8 cellular contexts compared by ENCODE assay signal in genomic region chr20:6122873-6123649, GRCh38. TPM values are rescaled to one million over a fixed set of nuclear protein-coding genes. Genes with fewer than 3 reads are reported as not detected.
DNase-seq lines count a peak whose midpoint lies in the region; ATAC-seq, FAIRE-seq and TF ChIP-seq lines count a peak whose summit lies in the region.

A gene with protein sequence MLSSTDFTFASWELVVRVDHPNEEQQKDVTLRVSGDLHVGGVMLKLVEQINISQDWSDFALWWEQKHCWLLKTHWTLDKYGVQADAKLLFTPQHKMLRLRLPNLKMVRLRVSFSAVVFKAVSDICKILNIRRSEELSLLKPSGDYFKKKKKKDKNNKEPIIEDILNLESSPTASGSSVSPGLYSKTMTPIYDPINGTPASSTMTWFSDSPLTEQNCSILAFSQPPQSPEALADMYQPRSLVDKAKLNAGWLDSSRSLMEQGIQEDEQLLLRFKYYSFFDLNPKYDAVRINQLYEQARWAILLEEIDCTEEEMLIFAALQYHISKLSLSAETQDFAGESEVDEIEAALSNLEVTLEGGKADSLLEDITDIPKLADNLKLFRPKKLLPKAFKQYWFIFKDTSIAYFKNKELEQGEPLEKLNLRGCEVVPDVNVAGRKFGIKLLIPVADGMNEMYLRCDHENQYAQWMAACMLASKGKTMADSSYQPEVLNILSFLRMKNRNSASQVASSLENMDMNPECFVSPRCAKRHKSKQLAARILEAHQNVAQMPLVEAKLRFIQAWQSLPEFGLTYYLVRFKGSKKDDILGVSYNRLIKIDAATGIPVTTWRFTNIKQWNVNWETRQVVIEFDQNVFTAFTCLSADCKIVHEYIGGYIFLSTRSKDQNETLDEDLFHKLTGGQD (minus strand): TSS chr20:6123030. CDS start chr20:6119554, 3,476 bp downstream.

- peak within 1 kb of the TSS; percentile 86 for H2AFZ ChIP-seq in ACC112 (ENCODE audit: low read length, unreplicated experiment)
- H2AFZ ChIP-seq in GM12878 (ENCODE audit: control insufficient read depth, low read depth, low read length) = peak within 1 kb of the TSS; percentile 23; the same call in 1 of the 2 replicates

- TF ChIP-seq EP300 in GM12878 (IDR thresholded peaks at IDR 0.05; ENCODE audit: borderline replicate concordance in 1 of 2, control insufficient read depth in 1 of 2, low read depth in 2 of 2, low read length in 2 of 2) = no peak

- POLR2A ChIA-PET in GM12878 (lab: Charles Lee) = interaction anchor here (0.9 to 1.2 kb wide), 2 partner anchors 10 to 20 kb away, joined by 3 to 5 read pairs; no protein-coding TSS in a partner anchor

- CTCF ChIA-PET in GM12878 (lab: Yijun Ruan, JAX) = interaction anchor here (0.7 to 1.3 kb wide), 3 partner anchors 48 to 595 kb away, joined by 3 to 4 read pairs (median 3); no protein-coding TSS in a partner anchor

- SMC1A ChIA-PET in GM12878 (lab: Charles Lee; ENCODE audit: uncharacterized antibody, unreplicated experiment) = interaction anchor here (0.7 kb wide), 1 partner anchor 18 kb away, joined by 3 read pairs; no protein-coding TSS in a partner anchor

- TF ChIP-seq POLR2A in GM18505 (IDR thresholded peaks at IDR 0.05; ENCODE audit: borderline replicate concordance, extremely low read depth, insufficient read depth, insufficient read length) = no peak
- TF ChIP-seq POLR2A in GM12878 (IDR thresholded peaks at IDR 0.05; ENCODE audit: low read depth, low read length) = no peak

- DNase-seq in OCI-M1 (lab: John Stamatoyannopoulos, UW) (peak; percentile 22), GM12878 (ENCODE audit: low read depth, low spot score) (no peak)

- peak within 1 kb of the TSS; percentile 86 for H3K4me3 ChIP-seq in ACC112 (ENCODE audit: low read depth, low read length)
- no peak within 1 kb of the TSS for H3K4me3 ChIP-seq in GM12878
- H3K4me3 ChIP-seq in iPS-11a (ENCODE audit: low read depth, low read length) = peak within 1 kb of the TSS; percentile 52
- H3K4me3 ChIP-seq in skeletal muscle satellite cell (ENCODE audit: low read length) = peak within 1 kb of the TSS; percentile 75

- TF ChIP-seq RAD21 in GM12878 (IDR thresholded peaks at IDR 0.05; ENCODE audit: insufficient read depth, low read depth, low read length) = no peak

- H3K4me1 ChIP-seq in ACC112 (ENCODE audit: control insufficient read depth, insufficient read depth, low read length, unreplicated experiment) = peaks cover 4% of the 10 kb centered on the region
- no peaks in the 10 kb centered on the region; the same call in 1 of the 2 replicates for H3K4me1 ChIP-seq in GM12878 (ENCODE audit: control insufficient read depth, insufficient read depth, low read length)
- H3K4me1 ChIP-seq in skeletal muscle satellite cell (ENCODE audit: control insufficient read depth, insufficient read depth, low read length) = peaks cover 14% of the 10 kb centered on the region

- in situ Hi-C loops in GM12878 (cut with MboI) = no loop called here

- peaks cover 10% of the 10 kb centered on the region for H3K27me3 ChIP-seq in ACC112 (ENCODE audit: insufficient read depth, low read length)
- peaks cover 1 to 17% of the 10 kb centered on the region in 2 experiments for H3K27me3 ChIP-seq in GM12878 (replicated peaks in 1 of 2; ENCODE audit: control insufficient read depth in 2 of 2, insufficient read depth in 2 of 2, low read length in 1 of 2)
- peaks cover 4% of the 10 kb centered on the region for H3K27me3 ChIP-seq in skeletal muscle satellite cell (ENCODE audit: control insufficient read depth, insufficient read depth, low read length)

- H3K36me3 ChIP-seq in ACC112 (ENCODE audit: insufficient read depth, low read length) = no peaks in the 10 kb centered on the region
- H3K36me3 ChIP-seq in GM12878 (ENCODE audit: control insufficient read depth in 2 of 2, insufficient read depth in 2 of 2, low read length in 1 of 2) = no peaks in the 10 kb centered on the region
- H3K36me3 ChIP-seq in skeletal muscle satellite cell (ENCODE audit: insufficient read depth, low read length) = no peaks in the 10 kb centered on the region

- no TSS peak for BruUV-seq in GM12878 (replicated peaks; lab: Mats Ljungman, UMichigan)

- H3K9me3 ChIP-seq in GM12878 (replicated peaks; ENCODE audit: control insufficient read depth, insufficient read depth, low read length) = no peaks in the 10 kb centered on the region
- H3K9me3 ChIP-seq in skeletal muscle satellite cell (replicated peaks; ENCODE audit: low read length) = no peaks in the 10 kb centered on the region

- H3K4me2 ChIP-seq in GM12878 (ENCODE audit: control insufficient read depth, insufficient read depth) (peak within 1 kb of the TSS; percentile 42), skeletal muscle satellite cell (ENCODE audit: low read length) (peak within 1 kb of the TSS; percentile 93)

- H4K20me1 ChIP-seq in GM12878 (ENCODE audit: control insufficient read depth, insufficient read depth) = no peaks in the 10 kb centered on the region

- WGBS in GM12878 (ENCODE audit: insufficient coverage, insufficient replicate concordance, low lambda C conversion rate, missing lambda C conversion rate) = 15% methylated on average over 55 of the region's 55 CpGs

- intact Hi-C loops in GM12878 (cut with micrococcal nuclease; ENCODE audit: unreplicated experiment) = no loop called here

- RAD21 ChIA-PET in GM12878 (lab: Charles Lee; ENCODE audit: unreplicated experiment) = interaction anchor here (0.5 kb wide), 1 partner anchor 105 kb away, joined by 3 read pairs; no protein-coding TSS in a partner anchor

- no peaks in the 10 kb centered on the region for H3K79me2 ChIP-seq in ACC112 (ENCODE audit: control insufficient read depth, insufficient read depth, low read length, unreplicated experiment)
- H3K79me2 ChIP-seq in GM12878 (ENCODE audit: control insufficient read depth, insufficient read depth, low read length) = no peaks in the 10 kb centered on the region

- ATAC-seq in GM18505 (IDR thresholded peaks at IDR 0.05; ENCODE audit: unreplicated experiment) = peak; percentile 85
- ATAC-seq in HG03469 (IDR thresholded peaks at IDR 0.05; ENCODE audit: unreplicated experiment) = peak; percentile 68
- peak; percentile 95 for ATAC-seq in GM12878
- no peak for ATAC-seq in HG02884 (IDR thresholded peaks at IDR 0.05; ENCODE audit: unreplicated experiment)

- no peak; a peak in 1 of 6 replicates for TF ChIP-seq CTCF in GM12878 (IDR thresholded peaks at IDR 0.05 in 2 of 3, conservative IDR thresholded peaks at IDR 0.05 in 1 of 3; ENCODE audit: control insufficient read depth in 2 of 3, extremely low read depth in 1 of 3, insufficient read depth in 1 of 3, low read depth in 3 of 3, low read length in 3 of 3)

- no peak within 1 kb of the TSS for H3K9ac ChIP-seq in GM12878 (ENCODE audit: control insufficient read depth, insufficient read depth, low read length)
- H3K9ac ChIP-seq in skeletal muscle satellite cell (ENCODE audit: low read depth, low read length) = peak within 1 kb of the TSS; percentile 72

- peak within 1 kb of the TSS; percentile 66 for H3K27ac ChIP-seq in ACC112 (ENCODE audit: low read depth, low read length)
- H3K27ac ChIP-seq in GM12878 (ENCODE audit: control insufficient read depth, insufficient read depth) = no peak within 1 kb of the TSS

- FAIRE-seq in GM12878 (lab: Jason Lieb, UNC) = no peak

TF ChIP-seq in GM12878, 131 proteins besides CTCF, POLR2A, EP300 and RAD21 (continues in another document):
- no peak for TF ChIP-seq RB1 (IDR thresholded peaks at IDR 0.05; ENCODE audit: borderline replicate concordance)
- no peak for TF ChIP-seq ZZZ3 (IDR thresholded peaks at IDR 0.05; ENCODE audit: control insufficient read depth, insufficient read length, low read depth)
- no peak for TF ChIP-seq STAT1 (conservative IDR thresholded peaks at IDR 0.05)
- no peak for TF ChIP-seq FOXK2 (IDR thresholded peaks at IDR 0.05)
- TF ChIP-seq DPF2 (IDR thresholded peaks at IDR 0.05) = 0 out of 2 replicates have a peak, but pooled peaks have one; percentile 30
- no peak for TF ChIP-seq CEBPB (IDR thresholded peaks at IDR 0.05; ENCODE audit: borderline replicate concordance in 1 of 2, low read depth in 2 of 2, low read length in 2 of 2)
- TF ChIP-seq MYB (IDR thresholded peaks at IDR 0.05; ENCODE audit: borderline replicate concordance, low read depth, low read length) = no peak
- 0 out of 4 replicates have a peak, but pooled peaks of 1 of the 2 experiments have one; percentile 11 for TF ChIP-seq IKZF2 (IDR thresholded peaks at IDR 0.05)
- no peak for TF ChIP-seq CREM (IDR thresholded peaks at IDR 0.05; ENCODE audit: low read depth)
- TF ChIP-seq HDGF (IDR thresholded peaks at IDR 0.05) = no peak
- TF ChIP-seq HDAC2 (IDR thresholded peaks at IDR 0.05) = no peak
- TF ChIP-seq WRNIP1 (IDR thresholded peaks at IDR 0.05; ENCODE audit: borderline replicate concordance, low read depth, low read length) = no peak
- no peak for TF ChIP-seq FOXM1 (IDR thresholded peaks at IDR 0.05; ENCODE audit: low read depth, low read length)
- 0 out of 2 replicates have a peak, but pooled peaks have one; percentile 32 for TF ChIP-seq NBN (IDR thresholded peaks at IDR 0.05)
- TF ChIP-seq KDM1A (IDR thresholded peaks at IDR 0.05; ENCODE audit: borderline replicate concordance) = no peak

RNA-seq across cellular contexts. Expression of the gene that starts here (rescaled TPM):
- 1.0 and 2.1 TPM in 2 replicates for total RNA-seq in GM12878 (2013; cell fraction: nucleolus; rRNA removed)
- total RNA-seq in GM12878 (2014; rRNA removed) (0.62 and 0.82 TPM in 2 replicates), GM12878 (2014; rRNA removed; fragmentation: Illumina TruSeq; extraction: Trizol) (0.46 and 0.58 TPM in 2 replicates), GM12878 (2021) (0.66 and 0.74 TPM in 2 replicates)
- polyA plus RNA-seq in GM12878 (2011; ENCODE audit: low read depth) = not detected
- polyA plus RNA-seq in GM12878 (2011; rRNA removed) (2.0 and 3.1 TPM in 2 replicates), GM12878 (2014; fragmentation: Illumina TruSeq; extraction: Trizol) (0.46 and 0.72 TPM in 2 replicates), GM12878 (2014; fragmentation: Nextera tagmentation; extraction: Ambion mirVana) (under 1 TPM; 0.08 to 0.26 TPM), GM12878 (2014; rRNA removed) (0.32 and 1.5 TPM in 2 replicates), GM12878 (2016; fragmentation: Nextera tagmentation; extraction: Ambion mirVana) (under 1 TPM; 0.04 to 0.29 TPM)
- 2.4 TPM in 2 replicates for polyA plus RNA-seq in GM12878 (2011; cell fraction: cytosol; rRNA removed)
- 2.0 TPM in 2 replicates for polyA plus RNA-seq in GM12878 (2011; cell fraction: nucleus; rRNA removed)
- polyA plus RNA-seq in GM12878 (2012) = 0.07 TPM in 1 of 2 replicates, not detected in the other
- polyA minus RNA-seq in GM12878 (2011; rRNA and poly(A)+ RNA removed) = 1.2 and 1.6 TPM in 2 replicates
- polyA minus RNA-seq in GM12878 (2011; cell fraction: cytosol; rRNA and poly(A)+ RNA removed) = 1.5 and 2.3 TPM in 2 replicates
- polyA minus RNA-seq in GM12878 (2011; cell fraction: nucleus; rRNA and poly(A)+ RNA removed) = 0.85 and 0.96 TPM in 2 replicates
- total RNA-seq in skeletal muscle satellite cell (2012; rRNA removed) = 13.7 and 26.4 TPM in 2 replicates
